ENCODE assay signal across 20 cellular contexts in genomic region chr2:150020937-150021673, GRCh38.
"Had no signal": no experiment of that assay in that cellular context is flagged by ENCODE, and none has a peak within 500 bp of the region (broad histone marks: within the 10 kb centered on the region; RNA-seq: fewer than 3 reads in every experiment).

No MANE protein-coding gene starts in this region.

- H3K9me3 ChIP-seq: lower lobe of right lung, neutrophil, thoracic aorta had no signal

- H3K4me3 Mint-ChIP-seq: activated B cell treated with CpG ODN at 0.5 μM for 24 hours; activated CD8-positive, alpha-beta T cell treated with anti-CD3 and anti-CD28 coated beads for 36 hours; activated naive CD4-positive, alpha-beta T cell treated with anti-CD3 and anti-CD28 coated beads for 36 hours; activated T-cell treated with anti-CD3 and anti-CD28 coated beads, Interleukin-2, amount 50 U/mL, for 24 hours; natural killer cell; stimulated activated memory B cell treated with anti-CD40 and anti-IgM and Interleukin-4, amounts not matched to agents 10 μg/mL and 1 μg/mL and 100 μg/mL, for 72 hours had no signal

- H3K4me3 ChIP-seq: dorsolateral prefrontal cortex, hepatocyte, lower lobe of right lung, thoracic aorta had no signal

- ATAC-seq: activated CD8-positive, alpha-beta T cell treated with anti-CD3 and anti-CD28 coated beads for 36 hours; lower lobe of right lung; natural killer cell; sciatic nerve; stimulated activated memory B cell treated with anti-CD40 and anti-IgM and Interleukin-4, amounts not matched to agents 10 μg/mL and 1 μg/mL and 100 μg/mL, for 72 hours had no signal

- H3K36me3 ChIP-seq: brain microvascular endothelial cell, lower lobe of right lung, neutrophil, thoracic aorta had no signal

- H3K4me1 ChIP-seq: lower lobe of right lung had no signal

- H3K4me2 ChIP-seq: hepatocyte had no signal

- H3K9me3 Mint-ChIP-seq: activated B cell treated with CpG ODN at 0.5 μM for 24 hours; activated CD8-positive, alpha-beta T cell treated with anti-CD3 and anti-CD28 coated beads for 36 hours; activated naive CD4-positive, alpha-beta T cell treated with anti-CD3 and anti-CD28 coated beads for 36 hours; activated T-cell treated with anti-CD3 and anti-CD28 coated beads, Interleukin-2, amount 50 U/mL, for 24 hours; activated T-helper 2 cell treated with anti-CD3 and anti-CD28 coated beads, Interferon-gamma antibody, Interleukin-2, Interleukin-4, amounts not matched to agents 10 μg/mL and 5 μg/mL and 100 μg/mL, durations not matched to agents 14 hours and 24 hours and 36 hours; stimulated activated memory B cell treated with anti-CD40 and anti-IgM and Interleukin-4, amounts not matched to agents 10 μg/mL and 1 μg/mL and 100 μg/mL, for 72 hours had no signal

- FAIRE-seq: colon, islet of Langerhans had no signal

- H3K27ac ChIP-seq: brain microvascular endothelial cell, dorsolateral prefrontal cortex, hepatocyte, lower lobe of right lung, neutrophil, thoracic aorta had no signal

- H3K4me1 Mint-ChIP-seq: activated B cell treated with CpG ODN at 0.5 μM for 24 hours; natural killer cell; stimulated activated memory B cell treated with anti-CD40 and anti-IgM and Interleukin-4, amounts not matched to agents 10 μg/mL and 1 μg/mL and 100 μg/mL, for 72 hours had no signal

- DNase-seq: activated B cell treated with CpG ODN at 0.5 μM for 24 hours; activated CD4-positive, alpha-beta T cell treated with anti-CD3 and anti-CD28 coated beads for 4 hours; activated CD8-positive, alpha-beta T cell treated with anti-CD3 and anti-CD28 coated beads for 36 hours; activated naive CD4-positive, alpha-beta T cell treated with anti-CD3 and anti-CD28 coated beads for 36 hours; activated T-cell treated with anti-CD3 and anti-CD28 coated beads, Interleukin-2, amount 50 U/mL, for 24 hours; aorta; brain microvascular endothelial cell; central memory CD4-positive, alpha-beta T cell; dorsolateral prefrontal cortex; lower lobe of right lung; natural killer cell; stimulated activated CD4-positive, alpha-beta T cell treated with anti-CD3 and anti-CD28 coated beads, Interleukin-4, amount 100 ng/mL, for 4 hours had no signal

- H2AFZ ChIP-seq: hepatocyte had no signal

- H3K27me3 Mint-ChIP-seq: activated B cell treated with CpG ODN at 0.5 μM for 24 hours; activated CD8-positive, alpha-beta T cell treated with anti-CD3 and anti-CD28 coated beads for 36 hours; activated T-cell treated with anti-CD3 and anti-CD28 coated beads, Interleukin-2, amount 50 U/mL, for 24 hours; stimulated activated memory B cell treated with anti-CD40 and anti-IgM and Interleukin-4, amounts not matched to agents 10 μg/mL and 1 μg/mL and 100 μg/mL, for 72 hours had no signal

- H3K36me3 Mint-ChIP-seq: natural killer cell; stimulated activated memory B cell treated with anti-CD40 and anti-IgM and Interleukin-4, amounts not matched to agents 10 μg/mL and 1 μg/mL and 100 μg/mL, for 72 hours had no signal

- H3K27me3 ChIP-seq: brain microvascular endothelial cell, hepatocyte, neutrophil had no signal

- H3K27ac Mint-ChIP-seq: activated B cell treated with CpG ODN at 0.5 μM for 24 hours; activated CD8-positive, alpha-beta T cell treated with anti-CD3 and anti-CD28 coated beads for 36 hours; activated naive CD4-positive, alpha-beta T cell treated with anti-CD3 and anti-CD28 coated beads for 36 hours; activated T-cell treated with anti-CD3 and anti-CD28 coated beads, Interleukin-2, amount 50 U/mL, for 24 hours; activated T-helper 2 cell treated with anti-CD3 and anti-CD28 coated beads, Interferon-gamma antibody, Interleukin-2, Interleukin-4, amounts not matched to agents 10 μg/mL and 5 μg/mL and 100 μg/mL, durations not matched to agents 14 hours and 24 hours and 36 hours; natural killer cell; stimulated activated memory B cell treated with anti-CD40 and anti-IgM and Interleukin-4, amounts not matched to agents 10 μg/mL and 1 μg/mL and 100 μg/mL, for 72 hours had no signal

- H3K79me2 ChIP-seq: hepatocyte had no signal
